16 cellular contexts compared by ENCODE assay signal in the genomic region with DNA sequence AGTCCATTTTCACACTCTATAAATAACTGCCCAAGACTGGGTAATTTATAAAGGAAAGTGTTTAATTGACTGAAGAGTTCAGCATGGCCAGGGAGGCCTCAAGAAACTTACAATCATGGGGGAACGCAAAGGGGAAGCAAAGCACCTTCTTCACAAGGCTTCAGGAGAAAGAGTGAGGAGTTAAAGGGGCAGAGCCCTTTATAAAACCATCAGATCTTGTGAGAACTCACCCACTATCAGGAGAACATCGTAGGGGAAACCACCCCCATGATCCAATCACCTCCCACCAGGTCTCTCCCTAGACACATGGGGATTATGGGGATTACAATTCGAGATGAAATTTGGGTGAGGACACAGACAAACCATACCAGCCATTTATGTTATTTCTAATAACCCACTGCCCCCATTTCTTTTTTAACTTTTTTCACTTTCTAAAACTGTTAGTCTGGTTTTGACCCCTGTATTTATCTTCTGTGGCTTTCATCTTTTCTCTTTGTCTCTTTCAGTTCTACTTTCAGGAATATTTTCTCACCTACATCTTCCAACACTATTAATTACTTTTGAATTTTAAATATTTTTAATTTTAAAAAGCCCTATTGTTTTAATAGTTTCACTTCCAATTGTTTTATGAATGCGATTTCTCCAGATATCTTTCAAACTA. TPM values are rescaled to one million over a fixed set of nuclear protein-coding genes. Genes with fewer than 3 reads are reported as not detected.
DNase-seq lines count a peak whose midpoint lies in the region; ATAC-seq and TF ChIP-seq lines count a peak whose summit lies in the region.
"Had no signal": no experiment of that assay in that cellular context is flagged by ENCODE, and none has a peak within 500 bp of the region (broad histone marks: within the 10 kb centered on the region; RNA-seq: fewer than 3 reads in every experiment).

No MANE protein-coding gene starts in this region.

- ATAC-seq in GM19395 (IDR thresholded peaks at IDR 0.05; ENCODE audit: unreplicated experiment) (peak; percentile 66), HG03432 (IDR thresholded peaks at IDR 0.05; ENCODE audit: unreplicated experiment) (peak; percentile 64), T-helper 17 cell (no peak)
- ATAC-seq: GM23338, HCT116 had no signal

- no peak for TF ChIP-seq CTCF in progenitor cell of endocrine pancreas (IDR thresholded peaks at IDR 0.05; ENCODE audit: unreplicated experiment)

- H3K4me3 Mint-ChIP-seq in T-helper 17 cell: no peak overlapping the region
- no peak overlapping the region for H3K4me3 Mint-ChIP-seq in progenitor cell of endocrine pancreas (ENCODE audit: low read depth)
- H3K4me3 Mint-ChIP-seq: CD4-positive, alpha-beta memory T cell; GM23338; H9 had no signal

- H3K9me3 Mint-ChIP-seq in progenitor cell of endocrine pancreas (ENCODE audit: low read depth): peaks cover 26% of the 10 kb centered on the region

- H3K27ac Mint-ChIP-seq in T-helper 17 cell (peak overlapping the region; percentile 10), progenitor cell of endocrine pancreas (peak overlapping the region; percentile 29)
- H3K27ac Mint-ChIP-seq: GM23338, H9 had no signal

- DNase-seq in T-helper 17 cell: no peak
- no peak for DNase-seq in progenitor cell of endocrine pancreas (ENCODE audit: low spot score, unreplicated experiment)
- DNase-seq in NCI-H2227 treated with DMSO at 0.1 percent for 48 hours (lab: John Stamatoyannopoulos, UW): no peak
- no peak for DNase-seq in foreskin melanocyte
- no peak for DNase-seq in DMS114 treated with DMSO at 0.1 percent for 48 hours (lab: John Stamatoyannopoulos, UW; ENCODE audit: unreplicated experiment)
- DNase-seq: C1 segment of cervical spinal cord; Calu3; CD4-positive, alpha-beta memory T cell; COR-L47; DMS153; DND-41; H9 had no signal

- no peaks in the 10 kb centered on the region for H3K9me3 ChIP-seq in T-helper 17 cell (ENCODE audit: control insufficient read depth, low read length, poor library complexity, severe bottlenecking)

- no peaks in the 10 kb centered on the region for H3K4me1 Mint-ChIP-seq in T-helper 17 cell
- H3K4me1 Mint-ChIP-seq in progenitor cell of endocrine pancreas (ENCODE audit: low read depth): no peaks in the 10 kb centered on the region
- H3K4me1 Mint-ChIP-seq: GM23338, H9 had no signal

- peaks cover 10% of the 10 kb centered on the region for H3K36me3 Mint-ChIP-seq in T-helper 17 cell (ENCODE audit: low read depth)
- H3K36me3 Mint-ChIP-seq in progenitor cell of endocrine pancreas (ENCODE audit: insufficient read depth): peaks cover 37% of the 10 kb centered on the region

- no peaks in the 10 kb centered on the region for H3K27me3 Mint-ChIP-seq in T-helper 17 cell
- H3K27me3 Mint-ChIP-seq in progenitor cell of endocrine pancreas: no peaks in the 10 kb centered on the region
- H3K27me3 Mint-ChIP-seq: CD4-positive, alpha-beta memory T cell had no signal

RNA-seq across cellular contexts. Expression of gene WDR89, which starts 44.5 kb away (rescaled TPM):
- total RNA-seq in T-helper 17 cell (10 to 100 TPM; 12.1 to 13.5 TPM), progenitor cell of endocrine pancreas (18.6 and 20.6 TPM in 2 replicates)

RNA-seq across cellular contexts. Expression of gene PPP2R5E, which starts 54.0 kb away (rescaled TPM):
- 10 to 100 TPM; 38.5 to 44.3 TPM for total RNA-seq in T-helper 17 cell
- 55.3 and 56.7 TPM in 2 replicates for total RNA-seq in progenitor cell of endocrine pancreas
